In genomic region chr7:135911091-135911490, GRCh38 we compare ENCODE assay signal across 21 cellular contexts.
DNase-seq lines count a peak whose midpoint lies in the region; ATAC-seq, FAIRE-seq and TF ChIP-seq lines count a peak whose summit lies in the region.
"Had no signal": no experiment of that assay in that cellular context is flagged by ENCODE, and none has a peak within 500 bp of the region (broad histone marks: within the 10 kb centered on the region; RNA-seq: fewer than 3 reads in every experiment).

No MANE protein-coding gene starts in this region.

- no peak overlapping the region for H2AFZ ChIP-seq in hepatocyte

- 47% methylated on average over 3 of the region's 3 CpGs for WGBS in hepatocyte (ENCODE audit: low lambda C conversion rate, missing lambda C conversion rate)

- H3K36me3 ChIP-seq in hepatocyte (replicated peaks; ENCODE audit: insufficient read depth, low read depth), result no peaks in the 10 kb centered on the region
- H3K36me3 ChIP-seq in skeletal muscle tissue (ENCODE audit: control insufficient read depth in 3 of 3, insufficient read depth in 3 of 3, low read length in 3 of 3), result no peaks in the 10 kb centered on the region
- H3K36me3 ChIP-seq: stomach had no signal

- H3K9me3 ChIP-seq in hepatocyte (ENCODE audit: low read depth) (no peaks in the 10 kb centered on the region), skeletal muscle tissue (ENCODE audit: control insufficient read depth in 3 of 3, low read length in 3 of 3) (no peaks in the 10 kb centered on the region)
- H3K9me3 ChIP-seq: stomach had no signal

- H3K4me1 ChIP-seq in hepatocyte (ENCODE audit: insufficient read depth) (no peaks in the 10 kb centered on the region), skeletal muscle tissue (ENCODE audit: control insufficient read depth in 3 of 3, insufficient read depth in 3 of 3, low read length in 3 of 3) (peaks cover 0 to 3% (median 0%) of the 10 kb centered on the region in 3 donors)
- H3K4me1 ChIP-seq: stomach had no signal

- no peak overlapping the region for H3K4me2 ChIP-seq in hepatocyte

- peak; percentile 57 for FAIRE-seq in endometrium (lab: Jason Lieb, UNC)
- FAIRE-seq: keratinocyte had no signal

- no peak overlapping the region for H3K4me3 ChIP-seq in hepatocyte
- H3K4me3 ChIP-seq in skeletal muscle tissue (ENCODE audit: low read length in 3 of 3), result no peak overlapping the region
- H3K4me3 ChIP-seq: stomach had no signal

- no peak for TF ChIP-seq CTCF in hepatocyte (IDR thresholded peaks at IDR 0.05; ENCODE audit: poor library complexity)

- H3K27ac ChIP-seq in hepatocyte (no peak overlapping the region), skeletal muscle tissue (ENCODE audit: low read depth, low read length) (peak overlapping the region; percentile 7)

- H3K9me2 ChIP-seq in hepatocyte (replicated peaks; ENCODE audit: insufficient read depth), result no peaks in the 10 kb centered on the region

- DNase-seq in NCI-H1694 treated with DMSO at 0.1 percent for 48 hours (lab: John Stamatoyannopoulos, UW) (peak; percentile 26), hepatocyte (ENCODE audit: low spot score) (peak; percentile 16), COLO829 (ENCODE audit: low spot score) (no peak)
- no peak for DNase-seq in stimulated activated naive CD8-positive, alpha-beta T cell treated with anti-CD3 and anti-CD28 coated beads, Interleukin-15, Interleukin-2, amounts not matched to agents 100 U/mL and 50 U/mL, for 24 hours
- DNase-seq: activated CD4-positive, alpha-beta T cell treated with anti-CD3 and anti-CD28 coated beads, Interleukin-2, amount 50 U/mL, for 1 hour; activated naive CD8-positive, alpha-beta T cell treated with anti-CD3 and anti-CD28 coated beads for 36 hours; AML-193; endodermal cell; naive thymus-derived CD8-positive, alpha-beta T cell; NCI-H1105 treated with DMSO at 0.1 percent for 48 hours; NCI-H526 treated with DMSO at 0.1 percent for 48 hours; stimulated activated CD4-positive, alpha-beta T cell treated with anti-CD3 and anti-CD28 coated beads, Interleukin-4, amount 100 ng/mL, for 24 hours; stomach; T-helper 2 cell; trophoblast cell had no signal

- H3K9ac ChIP-seq in skeletal muscle tissue (ENCODE audit: low read depth in 1 of 3, low read length in 3 of 3), result no peak overlapping the region

- no peaks in the 10 kb centered on the region for H4K20me1 ChIP-seq in hepatocyte (ENCODE audit: insufficient read depth, poor library complexity, severe bottlenecking)

- ATAC-seq in HG03139 (IDR thresholded peaks at IDR 0.05; ENCODE audit: unreplicated experiment), result no peak
- ATAC-seq in GM18498 (IDR thresholded peaks at IDR 0.05; ENCODE audit: unreplicated experiment), result no peak
- ATAC-seq in stimulated activated naive CD8-positive, alpha-beta T cell treated with anti-CD3 and anti-CD28 coated beads, Interleukin-15, Interleukin-2, amounts not matched to agents 100 U/mL and 50 U/mL, for 24 hours, result no peak
- ATAC-seq: HCT116; naive thymus-derived CD8-positive, alpha-beta T cell had no signal

- H3K79me2 ChIP-seq in hepatocyte, result no peaks in the 10 kb centered on the region

- H3K27me3 ChIP-seq in hepatocyte, result no peaks in the 10 kb centered on the region
- H3K27me3 ChIP-seq in skeletal muscle tissue (ENCODE audit: control insufficient read depth in 3 of 3, insufficient read depth in 3 of 3, low read length in 3 of 3), result no peaks in the 10 kb centered on the region
- H3K27me3 ChIP-seq: stomach had no signal

Comparison
In these comparisons a context has a peak if more than half of its experiments do, and no peak if none do; other contexts are left out.
1. DNase-seq: peak in NCI-H1694 treated with DMSO at 0.1 percent for 48 hours (single experiment) and hepatocyte (single experiment); none in COLO829 (single experiment) and stimulated activated naive CD8-positive, alpha-beta T cell treated with anti-CD3 and anti-CD28 coated beads, Interleukin-15, Interleukin-2, amounts not matched to agents 100 U/mL and 50 U/mL, for 24 hours (single experiment).